ENCODE assay signal across 1 cellular context in the genomic region with DNA sequence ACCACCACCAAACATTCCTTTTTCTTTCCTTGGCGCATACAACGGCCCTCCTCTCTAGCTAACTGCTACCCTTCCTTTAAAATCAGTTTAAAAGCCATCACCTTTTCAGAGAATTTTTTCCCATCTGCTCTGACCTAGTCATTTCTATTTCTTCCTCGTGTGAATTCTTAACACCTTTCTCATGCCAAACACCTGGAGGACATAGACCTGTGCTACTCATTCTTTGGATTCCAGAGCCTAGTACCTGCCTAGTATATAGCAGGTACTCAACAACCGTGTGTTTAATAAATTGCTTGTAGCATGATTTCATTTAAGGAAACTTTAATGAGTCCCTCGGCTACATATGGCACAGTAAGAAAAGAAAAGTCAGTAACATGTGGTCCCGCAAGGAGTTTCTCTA.
TF ChIP-seq lines count a peak whose summit lies in the region.

No MANE protein-coding gene starts in this region.

TF ChIP-seq in H1, 55 proteins besides CTCF, POLR2A, EP300 and RAD21:
- TF ChIP-seq CREB1 (IDR thresholded peaks at IDR 0.05), result no peak
- TF ChIP-seq, protein P1, sequence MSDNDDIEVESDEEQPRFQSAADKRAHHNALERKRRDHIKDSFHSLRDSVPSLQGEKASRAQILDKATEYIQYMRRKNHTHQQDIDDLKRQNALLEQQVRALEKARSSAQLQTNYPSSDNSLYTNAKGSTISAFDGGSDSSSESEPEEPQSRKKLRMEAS (IDR thresholded peaks at IDR 0.05), result 0 out of 2 replicates have a peak, but pooled peaks have one; percentile 31
- TF ChIP-seq SP2 (IDR thresholded peaks at IDR 0.05; ENCODE audit: low read length), result no peak
